1 cellular context compared by ENCODE assay signal in genomic region chr12:95473947-95474817, GRCh38.
TF ChIP-seq lines count a peak whose summit lies in the region.

Gene METAP2, plus strand, starts transcription at chr12:95474152. Its CDS starts 28 bp downstream, at chr12:95474180.

TF ChIP-seq in K562, 482 proteins besides CTCF, POLR2A, EP300 and RAD21 (continued from another document and continues in another):
- peak; percentile 81 for TF ChIP-seq ZBTB40 (IDR thresholded peaks at IDR 0.05)
- TF ChIP-seq ZBTB40 (CRISPR knock-in tag; IDR thresholded peaks at IDR 0.05): no peak
- TF ChIP-seq, protein P1, sequence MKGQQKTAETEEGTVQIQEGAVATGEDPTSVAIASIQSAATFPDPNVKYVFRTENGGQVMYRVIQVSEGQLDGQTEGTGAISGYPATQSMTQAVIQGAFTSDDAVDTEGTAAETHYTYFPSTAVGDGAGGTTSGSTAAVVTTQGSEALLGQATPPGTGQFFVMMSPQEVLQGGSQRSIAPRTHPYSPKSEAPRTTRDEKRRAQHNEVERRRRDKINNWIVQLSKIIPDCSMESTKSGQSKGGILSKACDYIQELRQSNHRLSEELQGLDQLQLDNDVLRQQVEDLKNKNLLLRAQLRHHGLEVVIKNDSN (CRISPR knock-in tag; IDR thresholded peaks at IDR 0.05): no peak
- TF ChIP-seq, protein P2, sequence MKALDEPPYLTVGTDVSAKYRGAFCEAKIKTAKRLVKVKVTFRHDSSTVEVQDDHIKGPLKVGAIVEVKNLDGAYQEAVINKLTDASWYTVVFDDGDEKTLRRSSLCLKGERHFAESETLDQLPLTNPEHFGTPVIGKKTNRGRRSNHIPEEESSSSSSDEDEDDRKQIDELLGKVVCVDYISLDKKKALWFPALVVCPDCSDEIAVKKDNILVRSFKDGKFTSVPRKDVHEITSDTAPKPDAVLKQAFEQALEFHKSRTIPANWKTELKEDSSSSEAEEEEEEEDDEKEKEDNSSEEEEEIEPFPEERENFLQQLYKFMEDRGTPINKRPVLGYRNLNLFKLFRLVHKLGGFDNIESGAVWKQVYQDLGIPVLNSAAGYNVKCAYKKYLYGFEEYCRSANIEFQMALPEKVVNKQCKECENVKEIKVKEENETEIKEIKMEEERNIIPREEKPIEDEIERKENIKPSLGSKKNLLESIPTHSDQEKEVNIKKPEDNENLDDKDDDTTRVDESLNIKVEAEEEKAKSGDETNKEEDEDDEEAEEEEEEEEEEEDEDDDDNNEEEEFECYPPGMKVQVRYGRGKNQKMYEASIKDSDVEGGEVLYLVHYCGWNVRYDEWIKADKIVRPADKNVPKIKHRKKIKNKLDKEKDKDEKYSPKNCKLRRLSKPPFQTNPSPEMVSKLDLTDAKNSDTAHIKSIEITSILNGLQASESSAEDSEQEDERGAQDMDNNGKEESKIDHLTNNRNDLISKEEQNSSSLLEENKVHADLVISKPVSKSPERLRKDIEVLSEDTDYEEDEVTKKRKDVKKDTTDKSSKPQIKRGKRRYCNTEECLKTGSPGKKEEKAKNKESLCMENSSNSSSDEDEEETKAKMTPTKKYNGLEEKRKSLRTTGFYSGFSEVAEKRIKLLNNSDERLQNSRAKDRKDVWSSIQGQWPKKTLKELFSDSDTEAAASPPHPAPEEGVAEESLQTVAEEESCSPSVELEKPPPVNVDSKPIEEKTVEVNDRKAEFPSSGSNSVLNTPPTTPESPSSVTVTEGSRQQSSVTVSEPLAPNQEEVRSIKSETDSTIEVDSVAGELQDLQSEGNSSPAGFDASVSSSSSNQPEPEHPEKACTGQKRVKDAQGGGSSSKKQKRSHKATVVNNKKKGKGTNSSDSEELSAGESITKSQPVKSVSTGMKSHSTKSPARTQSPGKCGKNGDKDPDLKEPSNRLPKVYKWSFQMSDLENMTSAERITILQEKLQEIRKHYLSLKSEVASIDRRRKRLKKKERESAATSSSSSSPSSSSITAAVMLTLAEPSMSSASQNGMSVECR (CRISPR knock-in tag; IDR thresholded peaks at IDR 0.05): no peak
- no peak for TF ChIP-seq RAD51 (IDR thresholded peaks at IDR 0.05; ENCODE audit: borderline replicate concordance, low read depth)
- TF ChIP-seq CLOCK (CRISPR knock-in tag; IDR thresholded peaks at IDR 0.05; ENCODE audit: borderline replicate concordance): no peak
- peak in 1 of 2 experiments; percentile 94; a peak in 2 of 4 replicates for TF ChIP-seq KDM4B (IDR thresholded peaks at IDR 0.05; ENCODE audit: borderline replicate concordance in 2 of 2, low read depth in 1 of 2)
- no peak for TF ChIP-seq POU5F1 (IDR thresholded peaks at IDR 0.05; ENCODE audit: borderline replicate concordance, low read depth, low read length, partially characterized antibody)
- no peak for TF ChIP-seq TFE3 (CRISPR knock-in tag; IDR thresholded peaks at IDR 0.05)
- TF ChIP-seq PRPF4 (IDR thresholded peaks at IDR 0.05; ENCODE audit: insufficient read depth, low read depth, low read length, poor library complexity, severe bottlenecking): peak; percentile 57
- TF ChIP-seq JUND (IDR thresholded peaks at IDR 0.05; ENCODE audit: borderline replicate concordance, low read depth, low read length): peak; percentile 66
- TF ChIP-seq JUND (tag; IDR thresholded peaks at IDR 0.05; ENCODE audit: borderline replicate concordance, low read depth, low read length): no peak; the same call in 2 of the 3 replicates
- TF ChIP-seq NCOR1 (IDR thresholded peaks at IDR 0.05): no peak
- no peak for TF ChIP-seq ZNF408 (CRISPR knock-in tag; IDR thresholded peaks at IDR 0.05; ENCODE audit: low read depth)
- TF ChIP-seq POLR2AphosphoS2 (IDR thresholded peaks at IDR 0.05; ENCODE audit: low read length): peak; percentile 79; the same call in 1 of the 2 replicates
- no peak for TF ChIP-seq SRSF7 (optimal IDR thresholded peaks at IDR 0.05; ENCODE audit: low read depth, low read length)
- TF ChIP-seq SOX6 (IDR thresholded peaks at IDR 0.05): peak; percentile 47; the same call in 1 of the 2 replicates
- TF ChIP-seq, protein P3, sequence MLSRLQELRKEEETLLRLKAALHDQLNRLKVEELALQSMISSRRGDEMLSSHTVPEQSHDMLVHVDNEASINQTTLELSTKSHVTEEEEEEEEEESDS (CRISPR knock-in tag; IDR thresholded peaks at IDR 0.05): no peak
- TF ChIP-seq ZNF134 (CRISPR knock-in tag; conservative IDR thresholded peaks at IDR 0.05): no peak
- TF ChIP-seq IRF2 (CRISPR knock-in tag; IDR thresholded peaks at IDR 0.05): no peak
- no peak for TF ChIP-seq RFX1 (IDR thresholded peaks at IDR 0.05)
- peak; percentile 100 for TF ChIP-seq RBFOX2 (IDR thresholded peaks at IDR 0.05; ENCODE audit: low read depth, low read length)
- TF ChIP-seq RREB1 (CRISPR knock-in tag; IDR thresholded peaks at IDR 0.05): peak; percentile 36; the same call in 1 of the 2 replicates
- TF ChIP-seq, protein P4, sequence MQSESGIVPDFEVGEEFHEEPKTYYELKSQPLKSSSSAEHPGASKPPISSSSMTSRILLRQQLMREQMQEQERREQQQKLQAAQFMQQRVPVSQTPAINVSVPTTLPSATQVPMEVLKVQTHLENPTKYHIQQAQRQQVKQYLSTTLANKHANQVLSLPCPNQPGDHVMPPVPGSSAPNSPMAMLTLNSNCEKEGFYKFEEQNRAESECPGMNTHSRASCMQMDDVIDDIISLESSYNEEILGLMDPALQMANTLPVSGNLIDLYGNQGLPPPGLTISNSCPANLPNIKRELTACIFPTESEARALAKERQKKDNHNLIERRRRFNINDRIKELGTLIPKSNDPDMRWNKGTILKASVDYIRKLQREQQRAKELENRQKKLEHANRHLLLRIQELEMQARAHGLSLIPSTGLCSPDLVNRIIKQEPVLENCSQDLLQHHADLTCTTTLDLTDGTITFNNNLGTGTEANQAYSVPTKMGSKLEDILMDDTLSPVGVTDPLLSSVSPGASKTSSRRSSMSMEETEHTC (IDR thresholded peaks at IDR 0.05): 0 out of 2 replicates have a peak, but pooled peaks have one; percentile 20
- peak; percentile 70 for TF ChIP-seq PCBP1 (IDR thresholded peaks at IDR 0.05; ENCODE audit: low read depth, low read length, poor library complexity, severe bottlenecking)
- no peak for TF ChIP-seq HDAC8 (tag; IDR thresholded peaks at IDR 0.05)
